Comparison of ENCODE assay signal across 8 cellular contexts in genomic region chr11:36376888-36377758, GRCh38.
DNase-seq lines count a peak whose midpoint lies in the region; ATAC-seq, FAIRE-seq and TF ChIP-seq lines count a peak whose summit lies in the region.

No MANE protein-coding gene starts in this region.

- H3K27me3 ChIP-seq in transverse colon, result no peaks in the 10 kb centered on the region

- no peak for TF ChIP-seq EP300 in transverse colon (IDR thresholded peaks at IDR 0.05; ENCODE audit: low read depth)

- TF ChIP-seq POLR2A in transverse colon (IDR thresholded peaks at IDR 0.05), result peak; percentile 37

- H3K9me3 Mint-ChIP-seq in activated T-cell treated with anti-CD3 and anti-CD28 coated beads, Interleukin-2, amount 50 U/mL, for 4 hours, result no peaks in the 10 kb centered on the region
- H3K9me3 Mint-ChIP-seq in nephron progenitor cell, result no peaks in the 10 kb centered on the region

- H3K36me3 Mint-ChIP-seq in activated T-cell treated with anti-CD3 and anti-CD28 coated beads, Interleukin-2, amount 50 U/mL, for 4 hours (ENCODE audit: insufficient read depth), result peaks cover 7% of the 10 kb centered on the region
- peaks cover 24% of the 10 kb centered on the region for H3K36me3 Mint-ChIP-seq in nephron progenitor cell (ENCODE audit: low read depth)

- TF ChIP-seq CTCF in GM20000 (IDR thresholded peaks at IDR 0.05; ENCODE audit: extremely low read depth, missing control alignments) (peak; percentile 39), foreskin fibroblast (IDR thresholded peaks at IDR 0.05; ENCODE audit: low read depth, low read length) (peak; percentile 78), nephron progenitor cell (IDR thresholded peaks at IDR 0.05) (peak; percentile 60), transverse colon (IDR thresholded peaks at IDR 0.05) (peak; percentile 43 to 74 (median 57))

- intact Hi-C loops in transverse colon (cut with DNase I; ENCODE audit: low total_unique reads), result no loop called here

- H3K4me1 Mint-ChIP-seq in activated T-cell treated with anti-CD3 and anti-CD28 coated beads, Interleukin-2, amount 50 U/mL, for 4 hours (ENCODE audit: low read depth), result peaks cover 36% of the 10 kb centered on the region
- H3K4me1 Mint-ChIP-seq in nephron progenitor cell, result peaks cover 39% of the 10 kb centered on the region

- no peak for FAIRE-seq in RCC 7860 (lab: Jason Lieb, UNC)

- peak overlapping the region; percentile 64 to 81 for H3K4me3 ChIP-seq in foreskin fibroblast (ENCODE audit: low read depth in 1 of 2, low read length in 2 of 2)
- H3K4me3 ChIP-seq in transverse colon, result peak overlapping the region; percentile 60 to 74 (median 64)

- WGBS in transverse colon (ENCODE audit: low coverage in 1 of 2), 2 donors, result 1% methylated on average over 67 of the region's 68 CpGs; no CpG with 5 or more reads in 1 of the 2 donors

- peaks cover 4 to 54% (median 34%) of the 10 kb centered on the region in 4 donors for H3K4me1 ChIP-seq in transverse colon

- peaks cover 0 to 6% (median 0%) of the 10 kb centered on the region in 4 donors for H3K36me3 ChIP-seq in transverse colon

- H3K27me3 Mint-ChIP-seq in activated T-cell treated with anti-CD3 and anti-CD28 coated beads, Interleukin-2, amount 50 U/mL, for 4 hours (ENCODE audit: low read depth), result peaks cover 34% of the 10 kb centered on the region
- H3K27me3 Mint-ChIP-seq in nephron progenitor cell (ENCODE audit: low read depth, poor library complexity), result peaks cover 23% of the 10 kb centered on the region

- DNase-seq in Ammon's horn (ENCODE audit: low spot score), result peak; percentile 58
- DNase-seq in GM20000 (ENCODE audit: low spot score), result no peak
- peak; percentile 69 for DNase-seq in NCI-H2171 (lab: John Stamatoyannopoulos, UW)
- peak; percentile 32 for DNase-seq in activated T-cell treated with anti-CD3 and anti-CD28 coated beads, Interleukin-2, amount 50 U/mL, for 4 hours
- DNase-seq in foreskin fibroblast, result peak; percentile 22 to 56
- DNase-seq in nephron progenitor cell, result peak; percentile 68
- DNase-seq in transverse colon, result peak; percentile 78
- DNase-seq in RCC 7860 (ENCODE audit: low spot score), result no peak

- H3K4me3 Mint-ChIP-seq in activated T-cell treated with anti-CD3 and anti-CD28 coated beads, Interleukin-2, amount 50 U/mL, for 4 hours, result peak overlapping the region; percentile 93
- H3K4me3 Mint-ChIP-seq in nephron progenitor cell, result peak overlapping the region; percentile 95

- H3K9me3 ChIP-seq in transverse colon, result no peaks in the 10 kb centered on the region

- peak; percentile 72 to 73 for ATAC-seq in activated T-cell treated with anti-CD3 and anti-CD28 coated beads, Interleukin-2, amount 50 U/mL, for 4 hours

- in situ Hi-C loops in transverse colon (cut with MboI; ENCODE audit: low pct_ligation_motif_present in 1 of 4, low pct_unique_long_range_greater_than_20kb in 1 of 4, low sequenced_read_pairs in 3 of 4), result loop anchor here in 1 of 4 donors (25.0 kb wide), 1 partner anchor 90 kb away; the partner anchor contains the start of genes COMMD9 and PRR5L

- H3K27ac Mint-ChIP-seq in nephron progenitor cell, result no peak overlapping the region

- H3K27ac ChIP-seq in transverse colon, result peak overlapping the region; percentile 82 to 87 (median 84)

Comparison
In these comparisons a context has a peak if more than half of its experiments do, and no peak if none do; other contexts are left out.
1. DNase-seq: peak in Ammon's horn (single experiment), NCI-H2171 (single experiment), activated T-cell treated with anti-CD3 and anti-CD28 coated beads, Interleukin-2, amount 50 U/mL, for 4 hours (single experiment), foreskin fibroblast (2 of 2), nephron progenitor cell (single experiment) and transverse colon (single experiment); none in GM20000 (single experiment) and RCC 7860 (single experiment).
2. Peak in every context shown above with its lines, with median percentiles within 50 percentile points of each other: CTCF ChIP-seq.